Comparison of ENCODE assay signal across 28 cellular contexts in the genomic region with DNA sequence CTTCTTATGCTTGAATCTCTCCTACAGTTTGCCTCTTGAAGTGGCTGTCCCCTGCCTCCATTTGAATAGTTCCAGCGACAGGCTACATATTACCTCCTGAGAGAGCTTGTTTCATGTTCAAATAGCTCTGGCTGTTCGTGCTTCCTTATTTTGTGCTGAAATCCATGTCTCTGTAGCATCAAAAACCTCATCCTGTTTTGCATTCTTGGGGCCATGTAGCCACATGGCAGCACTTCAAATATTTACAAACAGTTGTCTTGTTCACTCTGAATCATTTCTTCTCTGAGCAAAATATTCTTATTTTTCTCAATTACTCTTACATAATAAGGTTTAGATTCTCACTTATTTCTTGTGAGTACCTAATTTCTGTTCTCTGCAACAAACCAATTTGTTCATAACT.
"Had no signal": no experiment of that assay in that cellular context is flagged by ENCODE, and none has a peak within 500 bp of the region (broad histone marks: within the 10 kb centered on the region; RNA-seq: fewer than 3 reads in every experiment).

No MANE protein-coding gene starts in this region.

- H3K4me3 Mint-ChIP-seq: activated B cell treated with CpG ODN at 0.5 μM for 24 hours; activated naive CD4-positive, alpha-beta T cell treated with anti-CD3 and anti-CD28 coated beads for 36 hours; activated naive CD8-positive, alpha-beta T cell treated with anti-CD3 and anti-CD28 coated beads, Interleukin-2, amount 10 ng/mL, durations not matched to agents 7 days and 5 days; activated T-cell treated with anti-CD3 and anti-CD28 coated beads, Interleukin-2, amount 50 U/mL, for 72 hours; endodermal cell; nephron progenitor cell; stimulated activated naive CD8-positive, alpha-beta T cell treated with anti-CD3 and anti-CD28 coated beads, Interleukin-15, Interleukin-2, amounts not matched to agents 100 ng/mL and 50 ng/mL, for 24 hours; T-helper 1 cell treated with Interleukin-12 subunit alpha and Interleukin-12 subunit beta and Interleukin-4 antibody, amounts not matched to agents 30 μg/mL and 1 μg/mL, for 36 hours had no signal

- DNase-seq: activated B cell treated with CpG ODN at 0.5 μM for 24 hours; activated CD4-positive, alpha-beta T cell treated with anti-CD3 and anti-CD28 coated beads for 4 hours; activated CD4-positive, alpha-beta T cell treated with anti-CD3 and anti-CD28 coated beads, Interleukin-2, amount 50 U/mL, for 48 hours; activated effector memory CD4-positive, alpha-beta T cell treated with Interleukin-2 at 50 U/mL for 16 hours; activated naive CD4-positive, alpha-beta T cell treated with anti-CD3 and anti-CD28 coated beads for 36 hours; activated naive CD8-positive, alpha-beta T cell treated with anti-CD3 and anti-CD28 coated beads, Interleukin-2, amount 10 ng/mL, durations not matched to agents 7 days and 5 days; activated T-cell treated with anti-CD3 and anti-CD28 coated beads, Interleukin-2, amount 50 U/mL, for 72 hours; amniotic stem cell; cerebellar nuclear complex; cortex of kidney; endodermal cell; foreskin melanocyte; glutamatergic neuron; kidney glomerular epithelial cell; left ventricle myocardium inferior; midbrain; nephron progenitor cell; pancreas; psoas muscle; stimulated activated CD4-positive, alpha-beta T cell treated with anti-CD3 and anti-CD28 coated beads, Interleukin-12 subunit alpha, Interleukin-12 subunit beta, amount 100 ng/mL, for 4 hours; substantia nigra; T1000; thyroid gland had no signal

- H3K27ac ChIP-seq: epithelial cell of prostate, hepatocyte, left ventricle myocardium inferior, pancreas, psoas muscle, right atrium auricular region, thyroid gland had no signal

- ATAC-seq: activated T-cell treated with anti-CD3 and anti-CD28 coated beads, Interleukin-2, amount 50 U/mL, for 72 hours; pancreas; psoas muscle had no signal

- H3K27me3 ChIP-seq: hepatocyte, pancreas, right atrium auricular region, thyroid gland had no signal

- H3K4me1 Mint-ChIP-seq: activated B cell treated with CpG ODN at 0.5 μM for 24 hours; activated naive CD8-positive, alpha-beta T cell treated with anti-CD3 and anti-CD28 coated beads, Interleukin-2, amount 10 ng/mL, durations not matched to agents 7 days and 5 days; nephron progenitor cell had no signal

- H3K79me2 ChIP-seq: hepatocyte had no signal

- H3K36me3 Mint-ChIP-seq: activated naive CD8-positive, alpha-beta T cell treated with anti-CD3 and anti-CD28 coated beads, Interleukin-2, amount 10 ng/mL, durations not matched to agents 7 days and 5 days had no signal

- H3K4me1 ChIP-seq: left ventricle myocardium inferior, pancreas, psoas muscle, right atrium auricular region, thyroid gland had no signal

- H3K27me3 Mint-ChIP-seq: activated B cell treated with CpG ODN at 0.5 μM for 24 hours; activated naive CD8-positive, alpha-beta T cell treated with anti-CD3 and anti-CD28 coated beads, Interleukin-2, amount 10 ng/mL, durations not matched to agents 7 days and 5 days; stimulated activated naive CD8-positive, alpha-beta T cell treated with anti-CD3 and anti-CD28 coated beads, Interleukin-15, Interleukin-2, amounts not matched to agents 100 ng/mL and 50 ng/mL, for 24 hours had no signal

- H3K9me3 ChIP-seq: pancreas, psoas muscle, right atrium auricular region, thyroid gland had no signal

- H3K36me3 ChIP-seq: left ventricle myocardium inferior, pancreas, right atrium auricular region, thyroid gland had no signal

- H3K27ac Mint-ChIP-seq: activated B cell treated with CpG ODN at 0.5 μM for 24 hours; activated naive CD4-positive, alpha-beta T cell treated with anti-CD3 and anti-CD28 coated beads for 36 hours; activated naive CD8-positive, alpha-beta T cell treated with anti-CD3 and anti-CD28 coated beads, Interleukin-2, amount 10 ng/mL, durations not matched to agents 7 days and 5 days; activated T-cell treated with anti-CD3 and anti-CD28 coated beads, Interleukin-2, amount 50 U/mL, for 72 hours; endodermal cell; nephron progenitor cell; stimulated activated naive CD8-positive, alpha-beta T cell treated with anti-CD3 and anti-CD28 coated beads, Interleukin-15, Interleukin-2, amounts not matched to agents 100 ng/mL and 50 ng/mL, for 24 hours; T-helper 1 cell treated with Interleukin-12 subunit alpha and Interleukin-12 subunit beta and Interleukin-4 antibody, amounts not matched to agents 30 μg/mL and 1 μg/mL, for 36 hours had no signal

- H3K9me3 Mint-ChIP-seq: activated B cell treated with CpG ODN at 0.5 μM for 24 hours; activated naive CD4-positive, alpha-beta T cell treated with anti-CD3 and anti-CD28 coated beads for 36 hours; endodermal cell; nephron progenitor cell; stimulated activated naive CD8-positive, alpha-beta T cell treated with anti-CD3 and anti-CD28 coated beads, Interleukin-15, Interleukin-2, amounts not matched to agents 100 ng/mL and 50 ng/mL, for 24 hours had no signal

- H2AFZ ChIP-seq: hepatocyte had no signal

- H3K4me2 ChIP-seq: hepatocyte had no signal

- H3K4me3 ChIP-seq: hepatocyte, left ventricle myocardium inferior, pancreas, psoas muscle, right atrium auricular region, thyroid gland had no signal
